8 cellular contexts compared by ENCODE assay signal in genomic region chr14:22872833-22873520, GRCh38. TPM values are rescaled to one million over a fixed set of nuclear protein-coding genes. Genes with fewer than 3 reads are reported as not detected.
DNase-seq lines count a peak whose midpoint lies in the region; ATAC-seq and TF ChIP-seq lines count a peak whose summit lies in the region.

No MANE protein-coding gene starts in this region.

- peak overlapping the region; percentile 58; the same call in 1 of the 2 replicates for H3K9ac ChIP-seq in KMS-11

- H3K27me3 ChIP-seq in KMS-11 (ENCODE audit: insufficient read depth, low read depth) = no peaks in the 10 kb centered on the region

- peaks cover 0 to 52% (median 13%) of the 10 kb centered on the region in 3 donors for H3K36me3 Mint-ChIP-seq in naive thymus-derived CD8-positive, alpha-beta T cell

- peak overlapping the region; percentile 53; the same call in 1 of the 2 replicates for H2AFZ ChIP-seq in KMS-11 (ENCODE audit: low read depth)

- no peaks in the 10 kb centered on the region for H3K9me3 Mint-ChIP-seq in naive thymus-derived CD8-positive, alpha-beta T cell

- peak overlapping the region; percentile 69; the same call in 1 of the 2 replicates for H3K27ac ChIP-seq in KMS-11
- H3K27ac ChIP-seq in cingulate gyrus (ENCODE audit: low read depth, low read length) = peak overlapping the region; percentile 89

- no peaks in the 10 kb centered on the region for H3K79me2 ChIP-seq in KMS-11 (ENCODE audit: insufficient read depth, low read depth)

- H3K27me3 Mint-ChIP-seq in naive thymus-derived CD8-positive, alpha-beta T cell = no peaks in the 10 kb centered on the region

- H3K4me2 ChIP-seq in KMS-11 = peak overlapping the region; percentile 95

- H3K4me1 Mint-ChIP-seq in naive thymus-derived CD8-positive, alpha-beta T cell = peaks cover 11 to 39% (median 31%) of the 10 kb centered on the region in 4 donors

- no peaks in the 10 kb centered on the region for H4K20me1 ChIP-seq in KMS-11 (ENCODE audit: insufficient read depth)

- no peak for ATAC-seq in naive thymus-derived CD8-positive, alpha-beta T cell
- ATAC-seq in GM21447 (IDR thresholded peaks at IDR 0.05; ENCODE audit: unreplicated experiment) (no peak), GM21737 (IDR thresholded peaks at IDR 0.05; ENCODE audit: unreplicated experiment) (no peak)

- H3K36me3 ChIP-seq in KMS-11 (ENCODE audit: insufficient read depth) = no peaks in the 10 kb centered on the region

- H3K4me3 ChIP-seq in AG09309 (ENCODE audit: control insufficient read depth, low read depth, low read length) (peak overlapping the region; percentile 81), KMS-11 (IDR thresholded peaks at IDR 0.05; ENCODE audit: insufficient read depth, low read depth, low read length) (no peak overlapping the region)

- H3K4me3 Mint-ChIP-seq in naive thymus-derived CD8-positive, alpha-beta T cell = peak overlapping the region; percentile 90 to 95 (median 92)

- TF ChIP-seq CTCF in AG09309 (IDR thresholded peaks at IDR 0.05; ENCODE audit: control insufficient read depth, insufficient read depth, low read depth, low read length, missing control alignments) (no peak), KMS-11 (conservative IDR thresholded peaks at IDR 0.05; ENCODE audit: low read depth, low read length) (peak; percentile 63)

- DNase-seq in AG09309 (ENCODE audit: low read depth) = no peak
- no peak for DNase-seq in naive thymus-derived CD8-positive, alpha-beta T cell
- DNase-seq in putamen (ENCODE audit: low spot score) = no peak
- DNase-seq in superior temporal gyrus (ENCODE audit: extremely low spot score) = no peak

- POLR2A ChIA-PET in naive thymus-derived CD8-positive, alpha-beta T cell (lab: Charles Lee) = interaction anchor here (0.6 to 7.2 kb wide), 16 partner anchors 12 to 1423 kb away, joined by 3 to 118 read pairs (median 6); partner anchors contain the start of genes OXA1L, RBM23 and REM2

- H3K4me1 ChIP-seq in KMS-11 (ENCODE audit: low read depth, poor library complexity, severe bottlenecking) = peaks cover 22% of the 10 kb centered on the region

- peak overlapping the region; percentile 82 to 98 (median 91) for H3K27ac Mint-ChIP-seq in naive thymus-derived CD8-positive, alpha-beta T cell

RNA-seq across cellular contexts. Expression of gene LRP10, which starts 1.4 kb away (rescaled TPM):
- total RNA-seq in naive thymus-derived CD8-positive, alpha-beta T cell = 10 to 100 TPM; 70.5 to 72.6 TPM
- 10 to 100 TPM; 49.4 to 67.5 (median 52.2) TPM for polyA plus RNA-seq in naive thymus-derived CD8-positive, alpha-beta T cell

RNA-seq across cellular contexts. Expression of gene REM2, which starts 10.0 kb away (rescaled TPM):
- 1 to 10 TPM; 4.8 to 5.7 TPM for total RNA-seq in naive thymus-derived CD8-positive, alpha-beta T cell
- polyA plus RNA-seq in naive thymus-derived CD8-positive, alpha-beta T cell = under 1 TPM; 0.15 to 0.72 (median 0.29) TPM

RNA-seq across cellular contexts. Expression of gene MMP14, which starts 36.6 kb away (rescaled TPM):
- 1 to 10 TPM; 2.5 to 3.3 TPM for total RNA-seq in naive thymus-derived CD8-positive, alpha-beta T cell
- polyA plus RNA-seq in naive thymus-derived CD8-positive, alpha-beta T cell = not detected

RNA-seq across cellular contexts. Expression of gene MRPL52, which starts 43.3 kb away (rescaled TPM):
- total RNA-seq in naive thymus-derived CD8-positive, alpha-beta T cell = 10 to 100 TPM; 69.9 to 75.3 TPM
- 100 to 1,000 TPM; 120 to 155 (median 148) TPM for polyA plus RNA-seq in naive thymus-derived CD8-positive, alpha-beta T cell

RNA-seq across cellular contexts. Expression of gene RBM23, which starts 46.0 kb away (rescaled TPM):
- total RNA-seq in naive thymus-derived CD8-positive, alpha-beta T cell = 100 to 1,000 TPM; 143 to 148 TPM
- polyA plus RNA-seq in naive thymus-derived CD8-positive, alpha-beta T cell = 10 to 100 TPM; 42.2 to 62.8 (median 59.6) TPM
